8 cellular contexts compared by ENCODE assay signal in the genomic region with DNA sequence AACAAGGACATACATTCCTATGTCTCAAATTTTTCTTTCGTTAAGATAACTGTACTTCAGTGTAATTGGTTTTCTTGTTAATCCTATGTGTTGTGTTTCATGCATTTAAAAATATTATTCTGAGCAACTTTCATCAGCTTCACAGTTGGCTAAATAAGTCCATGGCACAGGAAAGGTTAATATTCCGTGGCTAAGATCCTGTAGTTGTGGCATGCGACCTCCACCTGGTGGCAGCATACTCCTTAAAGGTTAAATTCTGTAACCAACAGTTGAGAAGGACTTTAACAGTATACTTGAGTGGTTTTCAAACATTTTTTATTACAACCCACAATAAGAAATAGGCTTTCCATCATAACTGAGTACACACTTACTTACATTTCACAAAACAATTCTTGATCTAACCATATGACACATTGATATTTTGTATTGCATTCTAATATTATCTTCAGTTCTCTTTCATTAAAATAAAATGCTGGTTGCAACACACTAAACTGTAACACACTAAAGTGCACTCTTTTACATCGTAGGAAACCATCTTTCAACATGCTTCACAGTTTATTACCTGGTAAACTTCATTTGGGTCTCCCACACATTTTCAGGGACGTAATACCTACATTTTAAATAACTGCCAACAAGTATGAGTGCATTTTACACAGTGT.
DNase-seq lines count a peak whose midpoint lies in the region; ATAC-seq and TF ChIP-seq lines count a peak whose summit lies in the region.

No MANE protein-coding gene starts in this region.

- H3K36me3 ChIP-seq in fibroblast of lung (ENCODE audit: control insufficient read depth, insufficient read depth, low read length) (no peaks in the 10 kb centered on the region), neural progenitor cell (no peaks in the 10 kb centered on the region)

- no peak overlapping the region for H3K9ac ChIP-seq in fibroblast of lung (ENCODE audit: insufficient read depth, low read length)
- no peak overlapping the region for H3K9ac ChIP-seq in neural progenitor cell

- no peaks in the 10 kb centered on the region for H3K9me3 Mint-ChIP-seq in neural progenitor cell

- ATAC-seq in HG02852 (IDR thresholded peaks at IDR 0.05; ENCODE audit: unreplicated experiment): peak; percentile 51
- no peak for ATAC-seq in HG03097 (IDR thresholded peaks at IDR 0.05; ENCODE audit: low FRiP score, unreplicated experiment)

- peaks cover 19% of the 10 kb centered on the region for H3F3A ChIP-seq in neural progenitor cell (ENCODE audit: low read depth)

- H3K27me3 Mint-ChIP-seq in neural progenitor cell (ENCODE audit: insufficient read depth, low read depth): no peaks in the 10 kb centered on the region

- H2AFZ ChIP-seq in fibroblast of lung (ENCODE audit: low read length): no peak overlapping the region
- no peak overlapping the region for H2AFZ ChIP-seq in neural progenitor cell (replicated peaks)

- H3K79me2 ChIP-seq in fibroblast of lung (ENCODE audit: control insufficient read depth, insufficient read depth, low read length) (no peaks in the 10 kb centered on the region), neural progenitor cell (ENCODE audit: low read depth) (no peaks in the 10 kb centered on the region)

- H3K9me3 ChIP-seq in fibroblast of lung (ENCODE audit: control insufficient read depth, insufficient read depth, low read depth, low read length) (no peaks in the 10 kb centered on the region), neural progenitor cell (ENCODE audit: low read depth) (no peaks in the 10 kb centered on the region)

- H3K4me1 Mint-ChIP-seq in neural progenitor cell: peaks cover 73% of the 10 kb centered on the region

- H3K4me2 ChIP-seq in fibroblast of lung (ENCODE audit: extremely low read depth, insufficient read depth, low read length) (no peak overlapping the region), neural progenitor cell (no peak overlapping the region)

- TF ChIP-seq CTCF in WI38 (IDR thresholded peaks at IDR 0.05; ENCODE audit: low read depth, low read length) (peak; percentile 70), fibroblast of lung (conservative IDR thresholded peaks at IDR 0.05 in 1 of 2, IDR thresholded peaks at IDR 0.05 in 1 of 2; ENCODE audit: low read depth in 1 of 2, low read length in 2 of 2) (peak; percentile 81 to 86), neural progenitor cell (IDR thresholded peaks at IDR 0.05) (peak; percentile 95)

- no peaks in the 10 kb centered on the region for H4K20me1 ChIP-seq in fibroblast of lung (ENCODE audit: control insufficient read depth, extremely low read depth, insufficient read depth, low read length)
- H4K20me1 ChIP-seq in neural progenitor cell (ENCODE audit: low read depth): no peaks in the 10 kb centered on the region

- H3K4me1 ChIP-seq in fibroblast of lung (ENCODE audit: control insufficient read depth, extremely low read depth, insufficient read depth, low read length) (peaks cover 3% of the 10 kb centered on the region), neural progenitor cell (peaks cover 64% of the 10 kb centered on the region)

- no peak overlapping the region for H3K27ac Mint-ChIP-seq in neural progenitor cell

- no peaks in the 10 kb centered on the region for H3K36me3 Mint-ChIP-seq in neural progenitor cell

- no peaks in the 10 kb centered on the region for H3K27me3 ChIP-seq in fibroblast of lung (ENCODE audit: control insufficient read depth, insufficient read depth, low read length)
- no peaks in the 10 kb centered on the region for H3K27me3 ChIP-seq in neural progenitor cell

- H3K27ac ChIP-seq in fibroblast of lung (ENCODE audit: insufficient read depth, low read length) (no peak overlapping the region), neural progenitor cell (no peak overlapping the region)

- H3K4me3 Mint-ChIP-seq in neural progenitor cell: no peak overlapping the region

- DNase-seq in SIG-M5 treated with dmso at 0.1 percent for 504 hours (lab: John Stamatoyannopoulos, UW; ENCODE audit: unreplicated experiment): peak; percentile 17
- no peak for DNase-seq in SIG-M5 (lab: John Stamatoyannopoulos, UW)
- DNase-seq in NCI-H2029 treated with DMSO at 0.1 percent for 48 hours (lab: John Stamatoyannopoulos, UW): peak; percentile 70
- peak; percentile 68 to 87 for DNase-seq in fibroblast of lung (ENCODE audit: low read depth in 2 of 2)
- DNase-seq in neural progenitor cell (ENCODE audit: low spot score): peak; percentile 80

- no peak overlapping the region for H3K4me3 ChIP-seq in WI38 (ENCODE audit: low read depth, low read length)
- no peak overlapping the region for H3K4me3 ChIP-seq in fibroblast of lung (replicated peaks in 1 of 4; ENCODE audit: control extremely low read depth in 1 of 4, insufficient read depth in 1 of 4, low read depth in 3 of 4, low read length in 4 of 4)
- H3K4me3 ChIP-seq in neural progenitor cell: no peak overlapping the region
